ENCODE assay signal across 12 cellular contexts in the genomic region with DNA sequence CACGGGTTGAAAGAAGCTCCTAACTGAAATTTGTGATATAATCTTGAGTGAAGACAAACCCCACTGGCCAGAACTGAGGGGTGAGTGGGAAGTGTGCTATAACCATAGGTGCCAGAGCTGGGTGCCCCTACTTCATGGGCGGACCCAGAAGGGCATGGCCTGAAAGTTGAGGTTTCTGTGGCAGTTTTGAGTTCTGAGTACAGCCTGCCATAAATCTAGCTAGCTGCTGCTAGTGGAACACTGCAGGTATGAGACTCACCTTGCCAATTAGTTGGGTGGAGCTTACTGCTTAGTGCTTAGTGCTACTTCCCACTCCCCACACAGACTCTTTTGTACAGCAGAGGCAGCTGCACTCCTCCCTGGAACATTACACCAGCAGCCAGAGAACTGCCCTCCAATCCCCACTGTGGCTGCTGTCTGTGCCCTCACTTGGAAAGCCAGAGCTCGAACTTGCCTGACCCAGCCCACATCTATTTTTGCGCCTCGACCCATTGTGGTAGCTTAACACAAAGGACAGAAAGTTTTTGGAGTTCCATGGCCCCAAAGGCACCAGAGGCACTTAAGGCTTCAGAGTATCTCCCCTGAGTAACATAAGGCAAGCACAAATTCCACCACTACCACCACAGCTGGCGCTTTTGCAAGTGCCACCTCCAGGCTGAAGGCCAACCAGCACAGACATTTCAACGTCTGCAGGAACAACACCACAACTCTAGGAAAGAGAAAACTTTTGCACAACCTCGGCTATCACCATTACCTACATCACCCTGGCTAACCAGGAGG. TPM values are rescaled to one million over a fixed set of nuclear protein-coding genes. Genes with fewer than 3 reads are reported as not detected.
DNase-seq lines count a peak whose midpoint lies in the region; ATAC-seq and TF ChIP-seq lines count a peak whose summit lies in the region.
"Had no signal": no experiment of that assay in that cellular context is flagged by ENCODE, and none has a peak within 500 bp of the region (broad histone marks: within the 10 kb centered on the region; RNA-seq: fewer than 3 reads in every experiment).

No MANE protein-coding gene starts in this region.

- DNase-seq in T-helper 17 cell, result no peak
- peak in 1 of 2 donors; percentile 11 for DNase-seq in foreskin keratinocyte
- DNase-seq in T-helper 9 cell, result no peak
- DNase-seq in A673 (ENCODE audit: low spot score), result no peak
- no peak for DNase-seq in GM23338 (ENCODE audit: low spot score)
- DNase-seq: gastrocnemius medialis, NCI-H2171, PC-3, right cardiac atrium had no signal

- no peaks in the 10 kb centered on the region for H3K9me2 ChIP-seq in GM23338 (ENCODE audit: insufficient read depth)

- H3K36me3 Mint-ChIP-seq in T-helper 17 cell (ENCODE audit: low read depth) (peaks cover 3% of the 10 kb centered on the region), GM23338 (ENCODE audit: low read depth) (no peaks in the 10 kb centered on the region)

- no peaks in the 10 kb centered on the region for H3F3A ChIP-seq in GM23338 (replicated peaks; ENCODE audit: low read depth)

- no peaks in the 10 kb centered on the region for H3K79me2 ChIP-seq in GM23338 (replicated peaks; ENCODE audit: insufficient read depth)

- H3K4me3 Mint-ChIP-seq in T-helper 17 cell, result peak overlapping the region; percentile 80
- no peak overlapping the region for H3K4me3 Mint-ChIP-seq in GM23338

- H3K9me3 Mint-ChIP-seq in GM23338, result no peaks in the 10 kb centered on the region

- H3K27me3 ChIP-seq in BLaER1 treated with 17β-estradiol and CSF1 and Interleukin-3, amounts not matched to agents 10 nM and 100 nM, result no peaks in the 10 kb centered on the region
- no peaks in the 10 kb centered on the region for H3K27me3 ChIP-seq in foreskin keratinocyte
- no peaks in the 10 kb centered on the region for H3K27me3 ChIP-seq in A673 (replicated peaks; ENCODE audit: insufficient read depth, low read depth, low read length, poor library complexity)
- no peaks in the 10 kb centered on the region for H3K27me3 ChIP-seq in GM23338 (ENCODE audit: insufficient read depth)
- H3K27me3 ChIP-seq: gastrocnemius medialis had no signal

- H3K36me3 ChIP-seq in BLaER1 treated with 17β-estradiol and CSF1 and Interleukin-3, amounts not matched to agents 10 nM and 100 nM, result no peaks in the 10 kb centered on the region
- H3K36me3 ChIP-seq in A673 (ENCODE audit: insufficient read depth, low read length, poor library complexity, severe bottlenecking), result no peaks in the 10 kb centered on the region
- no peaks in the 10 kb centered on the region for H3K36me3 ChIP-seq in GM23338 (ENCODE audit: insufficient read depth)
- H3K36me3 ChIP-seq: gastrocnemius medialis had no signal

- ATAC-seq in GM18870 (IDR thresholded peaks at IDR 0.05; ENCODE audit: unreplicated experiment), result peak; percentile 10
- ATAC-seq in T-helper 17 cell, result peak; percentile 43
- peak; percentile 50 for ATAC-seq in foreskin keratinocyte
- ATAC-seq in HG03095 (IDR thresholded peaks at IDR 0.05; ENCODE audit: unreplicated experiment), result no peak
- no peak for ATAC-seq in GM23338
- ATAC-seq: PC-3, right cardiac atrium had no signal

- POLR2A ChIA-PET in A673 (lab: Charles Lee; ENCODE audit: low non-redundant PET), result no interaction called here

- CTCF ChIA-PET in A673 (lab: Charles Lee), result no interaction called here

- no peak for TF ChIP-seq CTCF in foreskin keratinocyte (conservative IDR thresholded peaks at IDR 0.05)
- no peak for TF ChIP-seq CTCF in A673 (conservative IDR thresholded peaks at IDR 0.05; ENCODE audit: low read depth, low read length)
- no peak for TF ChIP-seq CTCF in GM23338 (conservative IDR thresholded peaks at IDR 0.05; ENCODE audit: low read depth in 2 of 2)

- H3K27ac Mint-ChIP-seq in T-helper 17 cell (peak overlapping the region; percentile 94), GM23338 (no peak overlapping the region)

- peak overlapping the region in 1 of 11 experiments; percentile 17; a peak in 2 of 22 replicates for H3K27ac ChIP-seq in BLaER1 treated with 17β-estradiol and CSF1 and Interleukin-3, amounts not matched to agents 10 nM and 100 nM
- H3K27ac ChIP-seq in foreskin keratinocyte (no peak overlapping the region), A673 (ENCODE audit: low read depth, low read length, poor library complexity, severe bottlenecking) (no peak overlapping the region), GM23338 (ENCODE audit: low read depth) (no peak overlapping the region)
- H3K27ac ChIP-seq: gastrocnemius medialis had no signal

- H2AFZ ChIP-seq in GM23338, result no peak overlapping the region

- peak overlapping the region; percentile 39 to 76 (median 65); a peak in 21 of 22 replicates for H3K4me2 ChIP-seq in BLaER1 treated with 17β-estradiol and CSF1 and Interleukin-3, amounts not matched to agents 10 nM and 100 nM
- no peak overlapping the region for H3K4me2 ChIP-seq in GM23338

- intact Hi-C loops in A673 (cut with micrococcal nuclease; ENCODE audit: unreplicated experiment), result no loop called here

- no peak overlapping the region for H3K4me3 ChIP-seq in BLaER1 treated with 17β-estradiol and CSF1 and Interleukin-3, amounts not matched to agents 10 nM and 100 nM
- no peak overlapping the region for H3K4me3 ChIP-seq in A673 (ENCODE audit: low read depth, low read length, poor library complexity, severe bottlenecking)
- H3K4me3 ChIP-seq in GM23338, result no peak overlapping the region
- H3K4me3 ChIP-seq: gastrocnemius medialis had no signal

- BruUV-seq in A673 (replicated peaks; lab: Mats Ljungman, UMichigan), result no TSS peak

- peaks cover 46% of the 10 kb centered on the region for H3K4me1 Mint-ChIP-seq in T-helper 17 cell
- H3K4me1 Mint-ChIP-seq in GM23338, result no peaks in the 10 kb centered on the region

- peaks cover 15 to 61% (median 19%) of the 10 kb centered on the region in 10 experiments for H3K4me1 ChIP-seq in BLaER1 treated with 17β-estradiol and CSF1 and Interleukin-3, amounts not matched to agents 10 nM and 100 nM
- H3K4me1 ChIP-seq in foreskin keratinocyte (peaks cover 9% of the 10 kb centered on the region), A673 (ENCODE audit: insufficient read depth, low read length, poor library complexity, severe bottlenecking) (no peaks in the 10 kb centered on the region), GM23338 (ENCODE audit: insufficient read depth) (peaks cover 4% of the 10 kb centered on the region; the same call in 1 of the 2 replicates)
- H3K4me1 ChIP-seq: gastrocnemius medialis had no signal

- no peak overlapping the region for H3K9ac ChIP-seq in BLaER1 treated with 17β-estradiol and CSF1 and Interleukin-3, amounts not matched to agents 10 nM and 100 nM

- H4K20me1 ChIP-seq in BLaER1 treated with 17β-estradiol and CSF1 and Interleukin-3, amounts not matched to agents 10 nM and 100 nM, result no peaks in the 10 kb centered on the region
- H4K20me1 ChIP-seq in GM23338 (replicated peaks; ENCODE audit: insufficient read depth), result no peaks in the 10 kb centered on the region

- no peaks in the 10 kb centered on the region for H3K9me3 ChIP-seq in BLaER1 treated with 17β-estradiol and CSF1 and Interleukin-3, amounts not matched to agents 10 nM and 100 nM (replicated peaks in 1 of 11)
- no peaks in the 10 kb centered on the region for H3K9me3 ChIP-seq in T-helper 17 cell (ENCODE audit: control insufficient read depth, low read length, poor library complexity, severe bottlenecking)
- no peaks in the 10 kb centered on the region for H3K9me3 ChIP-seq in A673 (ENCODE audit: low read depth, low read length, poor library complexity, severe bottlenecking)
- H3K9me3 ChIP-seq: gastrocnemius medialis had no signal

- H3K27me3 Mint-ChIP-seq in T-helper 17 cell (no peaks in the 10 kb centered on the region), GM23338 (ENCODE audit: insufficient read depth, low read depth, poor library complexity) (no peaks in the 10 kb centered on the region)

TF ChIP-seq in GM23338, 12 proteins besides CTCF, POLR2A, EP300 and RAD21 (continues in another document):
- TF ChIP-seq ZNF114 (CRISPR knock-in tag; IDR thresholded peaks at IDR 0.05), result no peak
- TF ChIP-seq STAT1 (IDR thresholded peaks at IDR 0.05; ENCODE audit: unreplicated experiment), result no peak
- no peak for TF ChIP-seq POLR2AphosphoS5 (IDR thresholded peaks at IDR 0.05; ENCODE audit: low read depth)
- TF ChIP-seq, protein P1, sequence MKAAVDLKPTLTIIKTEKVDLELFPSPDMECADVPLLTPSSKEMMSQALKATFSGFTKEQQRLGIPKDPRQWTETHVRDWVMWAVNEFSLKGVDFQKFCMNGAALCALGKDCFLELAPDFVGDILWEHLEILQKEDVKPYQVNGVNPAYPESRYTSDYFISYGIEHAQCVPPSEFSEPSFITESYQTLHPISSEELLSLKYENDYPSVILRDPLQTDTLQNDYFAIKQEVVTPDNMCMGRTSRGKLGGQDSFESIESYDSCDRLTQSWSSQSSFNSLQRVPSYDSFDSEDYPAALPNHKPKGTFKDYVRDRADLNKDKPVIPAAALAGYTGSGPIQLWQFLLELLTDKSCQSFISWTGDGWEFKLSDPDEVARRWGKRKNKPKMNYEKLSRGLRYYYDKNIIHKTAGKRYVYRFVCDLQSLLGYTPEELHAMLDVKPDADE (IDR thresholded peaks at IDR 0.05), result no peak
- no peak for TF ChIP-seq JUNB (IDR thresholded peaks at IDR 0.05; ENCODE audit: unreplicated experiment)

RNA-seq across cellular contexts. Expression of gene PTGER4, which starts 27.1 kb away (rescaled TPM):
- 100 to 1,000 TPM; 314 to 339 TPM for total RNA-seq in T-helper 17 cell
- 4.2 and 7.3 TPM in 2 replicates for total RNA-seq in foreskin keratinocyte
- 0.72 and 1.4 TPM in 2 replicates for polyA plus RNA-seq in foreskin keratinocyte
- total RNA-seq in A673 (2021), result 2.1 and 2.5 TPM in 2 replicates
- total RNA-seq in GM23338 (2014; rRNA removed; shearing (Covaris generic)), result 4.4 and 4.7 TPM in 2 replicates
- 0.82 and 1.1 TPM in 2 replicates for polyA plus RNA-seq in GM23338 (2016; fragmentation: Nextera tagmentation; extraction: Ambion mirVana)

Comparison
In these comparisons a context has a peak if more than half of its experiments do, and no peak if none do; other contexts are left out.
1. ATAC-seq: peak in GM18870 (single experiment), T-helper 17 cell (single experiment) and foreskin keratinocyte (single experiment); none in HG03095 (single experiment) and GM23338 (single experiment).
2. RNA of gene PTGER4, which starts 27.1 kb away (total RNA-seq): 314 to 339 TPM in T-helper 17 cell; 4.2 to 7.3 TPM in foreskin keratinocyte, 4.4 to 4.7 TPM in GM23338 and 2.1 to 2.5 TPM in A673; every median in the first group is over 10 times any median in the second.